In the genomic region with DNA sequence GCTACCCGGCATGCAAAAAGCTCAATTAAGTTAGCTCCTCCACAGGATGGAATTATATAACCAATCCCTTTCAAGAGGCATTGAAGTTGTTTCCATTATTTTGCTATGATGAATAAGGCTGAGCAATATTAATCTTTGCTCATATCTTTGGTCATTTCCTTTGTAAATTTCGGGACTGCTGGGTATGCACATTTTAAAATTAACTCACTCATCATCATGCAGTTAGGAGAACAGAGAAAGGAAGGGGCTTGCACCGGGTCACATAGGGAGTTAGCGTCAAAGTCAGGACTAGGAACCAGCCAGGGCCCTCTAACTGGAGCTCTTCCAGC, we compare ENCODE assay signal across 7 cellular contexts. TPM values are rescaled to one million over a fixed set of nuclear protein-coding genes. Genes with fewer than 3 reads are reported as not detected.
DNase-seq lines count a peak whose midpoint lies in the region; ATAC-seq and TF ChIP-seq lines count a peak whose summit lies in the region.

No MANE protein-coding gene starts in this region.

- ATAC-seq in foreskin keratinocyte, result peak; percentile 48

- intact Hi-C loops in stomach (cut with DNase I; ENCODE audit: low total_unique reads), result no loop called here

- CTCF ChIA-PET in HEK293 (lab: Yijun Ruan, JAX), result interaction anchor here (0.6 to 3.5 kb wide), 7 partner anchors 14 to 1692 kb away, joined by 3 to 21 read pairs (median 4); no protein-coding TSS in a partner anchor

- no peak for TF ChIP-seq CTCF in HEK293 (tag by site-specific recombination; IDR thresholded peaks at IDR 0.05)
- no peak for TF ChIP-seq CTCF in foreskin keratinocyte (conservative IDR thresholded peaks at IDR 0.05)
- no peak for TF ChIP-seq CTCF in stomach (IDR thresholded peaks at IDR 0.05)

- TF ChIP-seq EP300 in stomach (IDR thresholded peaks at IDR 0.05), result no peak

- 4 to 8% (median 5%) methylated on average over 4 of the region's 4 CpGs for WGBS in stomach, 5 donors

- H3K36me3 ChIP-seq in HEK293 (ENCODE audit: control insufficient read depth in 2 of 2, insufficient read depth in 1 of 2, low read length in 2 of 2), result no peaks in the 10 kb centered on the region
- H3K36me3 ChIP-seq in SK-N-MC (ENCODE audit: insufficient read depth, low read length), result no peaks in the 10 kb centered on the region
- H3K36me3 ChIP-seq in stomach, result no peaks in the 10 kb centered on the region

- TF ChIP-seq POLR2A in stomach (IDR thresholded peaks at IDR 0.05) (no peak), erythroblast (IDR thresholded peaks at IDR 0.05; ENCODE audit: low read length) (no peak)

- DNase-seq in SK-N-MC (ENCODE audit: low read depth, low spot score) (peak; percentile 32), foreskin keratinocyte (peak in 1 of 2 donors; percentile 80), stomach (no peak), erythroblast (lab: John Stamatoyannopoulos, UW) (no peak), COLO829 (ENCODE audit: low spot score) (no peak), Kasumi-1 (lab: John Stamatoyannopoulos, UW) (no peak)

- peak overlapping the region; percentile 3 for H3K4me3 ChIP-seq in HEK293 (ENCODE audit: low read depth, low read length)
- H3K4me3 ChIP-seq in SK-N-MC, result peak overlapping the region; percentile 90
- peak overlapping the region; percentile 75 to 79 (median 76) for H3K4me3 ChIP-seq in stomach

- H3K27me3 ChIP-seq in foreskin keratinocyte (no peaks in the 10 kb centered on the region), stomach (no peaks in the 10 kb centered on the region)

- H3K27ac ChIP-seq in HEK293 (ENCODE audit: extremely low read depth, low read depth, low read length) (no peak overlapping the region; the same call in 1 of the 2 replicates), SK-N-MC (peak overlapping the region; percentile 90), foreskin keratinocyte (peak overlapping the region; percentile 89), stomach (peak overlapping the region; percentile 39 to 88 (median 87))

- peak overlapping the region; percentile 47 for H3K9ac ChIP-seq in SK-N-MC (ENCODE audit: insufficient read length)

- POLR2A ChIA-PET in HEK293 (lab: Yijun Ruan, JAX), result interaction anchor here (0.8 to 1.9 kb wide), 5 partner anchors 9 to 433 kb away, joined by 3 to 13 read pairs (median 4); a partner anchor contains a TSS

- H3K4me1 ChIP-seq in HEK293 (ENCODE audit: control insufficient read depth, insufficient read depth, low read length), result peaks cover 3% of the 10 kb centered on the region; the same call in 1 of the 2 replicates
- peaks cover 20% of the 10 kb centered on the region for H3K4me1 ChIP-seq in foreskin keratinocyte
- H3K4me1 ChIP-seq in stomach, result peaks cover 15 to 40% (median 26%) of the 10 kb centered on the region in 4 donors

- no peaks in the 10 kb centered on the region for H3K9me3 ChIP-seq in HEK293 (ENCODE audit: control insufficient read depth, insufficient read depth, low read depth, low read length)
- no peaks in the 10 kb centered on the region for H3K9me3 ChIP-seq in SK-N-MC (ENCODE audit: low read depth, low read length)
- H3K9me3 ChIP-seq in stomach, result peaks cover 0 to 4% (median 0%) of the 10 kb centered on the region in 4 donors

TF ChIP-seq in HEK293, 187 proteins besides CTCF, POLR2A, EP300 and RAD21:
- TF ChIP-seq ZNF560 (tag by site-specific recombination; IDR thresholded peaks at IDR 0.05; ENCODE audit: borderline replicate concordance), result no peak
- TF ChIP-seq ZBTB20 (tag by site-specific recombination; IDR thresholded peaks at IDR 0.05), result peak; percentile 36; the same call in 1 of the 2 replicates
TF ChIP-seq in HEK293: peak in this region for 1.

RNA-seq across cellular contexts. Expression of a gene that starts 0.4 kb away (rescaled TPM):
- total RNA-seq in foreskin keratinocyte (18.4 and 18.8 TPM in 2 replicates), stomach (1 to 10 TPM in 4 of 5 donors, under 1 TPM in 1; 0.58 to 9.8 (median 1.7) TPM)
- polyA plus RNA-seq in foreskin keratinocyte (27.6 and 29.6 TPM in 2 replicates), stomach (10 to 100 TPM in 1 of 3 donors, 1 to 10 TPM in 2; 4.1 to 17.6 (median 7.2) TPM)

Comparison
In these comparisons a context has a peak if more than half of its experiments do, and no peak if none do; other contexts are left out.
1. H3K4me3 ChIP-seq: peak in every context shown above with its lines; median percentile 90 in SK-N-MC; 76 in stomach; 3 in HEK293.